In the genomic region with DNA sequence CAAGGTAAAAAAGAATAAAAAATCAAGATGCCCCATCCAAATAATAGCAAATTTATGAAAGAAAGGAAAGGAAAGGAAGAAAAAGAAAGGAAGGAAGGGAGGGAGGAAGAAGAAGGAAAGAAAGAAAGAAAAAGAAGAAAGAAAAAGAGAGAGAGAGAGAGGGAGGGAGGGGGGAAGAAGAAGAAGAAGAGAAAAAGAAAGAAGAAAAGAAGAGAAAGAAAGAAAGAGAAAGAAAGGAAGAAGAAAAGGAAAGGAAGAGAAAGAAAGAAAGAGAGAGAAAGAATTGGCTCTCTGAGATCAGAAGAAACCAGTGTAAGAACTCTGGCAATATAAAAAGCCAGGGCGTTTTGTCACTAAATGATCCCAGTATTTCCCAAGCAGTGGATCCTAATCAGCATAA, we compare ENCODE assay signal across 28 cellular contexts.
"Had no signal": no experiment of that assay in that cellular context is flagged by ENCODE, and none has a peak within 500 bp of the region (broad histone marks: within the 10 kb centered on the region; RNA-seq: fewer than 3 reads in every experiment).

No MANE protein-coding gene starts in this region.

- H3K9me3 Mint-ChIP-seq: activated CD4-positive, alpha-beta memory T cell treated with anti-CD3 and anti-CD28 coated beads, Interleukin-2, amount 10 ng/mL, durations not matched to agents 7 days and 5 days; activated CD4-positive, alpha-beta T cell treated with anti-CD3 and anti-CD28 coated beads, Interleukin-2, amount 10 ng/mL, durations not matched to agents 7 days and 5 days had no signal

- H3K4me1 ChIP-seq: ascending aorta, breast epithelium, colonic mucosa, esophagus squamous epithelium had no signal

- H3K27me3 ChIP-seq: ascending aorta, breast epithelium, cardiac muscle cell, colonic mucosa, esophagus squamous epithelium had no signal

- H3K36me3 ChIP-seq: ascending aorta, breast epithelium, cardiac muscle cell, colonic mucosa, esophagus squamous epithelium had no signal

- H3K27ac Mint-ChIP-seq: activated CD4-positive, alpha-beta memory T cell treated with anti-CD3 and anti-CD28 coated beads, Interleukin-2, amount 10 ng/mL, durations not matched to agents 7 days and 5 days; activated CD4-positive, alpha-beta T cell treated with anti-CD3 and anti-CD28 coated beads, Interleukin-2, amount 10 ng/mL, durations not matched to agents 7 days and 5 days; activated naive CD4-positive, alpha-beta T cell treated with anti-CD3 and anti-CD28 coated beads, Interleukin-2, amount 10 ng/mL, durations not matched to agents 7 days and 5 days; activated naive CD4-positive, alpha-beta T cell treated with anti-CD3 and anti-CD28 coated beads, Interleukin-2, amount 50 U/mL, for 72 hours; activated naive CD8-positive, alpha-beta T cell treated with anti-CD3 and anti-CD28 coated beads, Interleukin-2, amount 10 ng/mL, durations not matched to agents 7 days and 5 days; activated T-cell treated with anti-CD3 and anti-CD28 coated beads, Interleukin-2, amount 50 U/mL, for 24 hours; activated T-cell treated with anti-CD3 and anti-CD28 coated beads, Interleukin-2, amount 50 U/mL, for 72 hours; brain had no signal

- H3K4me3 ChIP-seq: ascending aorta, breast epithelium, cardiac muscle cell, colonic mucosa, esophagus squamous epithelium had no signal

- H3K9me3 ChIP-seq: ascending aorta, breast epithelium, colonic mucosa, esophagus squamous epithelium had no signal

- H3K27me3 Mint-ChIP-seq: activated CD4-positive, alpha-beta memory T cell treated with anti-CD3 and anti-CD28 coated beads, Interleukin-2, amount 10 ng/mL, durations not matched to agents 7 days and 5 days; activated CD4-positive, alpha-beta T cell treated with anti-CD3 and anti-CD28 coated beads, Interleukin-2, amount 10 ng/mL, durations not matched to agents 7 days and 5 days; activated naive CD4-positive, alpha-beta T cell treated with anti-CD3 and anti-CD28 coated beads, Interleukin-2, amount 10 ng/mL, durations not matched to agents 7 days and 5 days; activated naive CD8-positive, alpha-beta T cell treated with anti-CD3 and anti-CD28 coated beads, Interleukin-2, amount 10 ng/mL, durations not matched to agents 7 days and 5 days; activated T-cell treated with anti-CD3 and anti-CD28 coated beads, Interleukin-2, amount 50 U/mL, for 24 hours; brain had no signal

- H3K36me3 Mint-ChIP-seq: activated naive CD4-positive, alpha-beta T cell treated with anti-CD3 and anti-CD28 coated beads, Interleukin-2, amount 10 ng/mL, durations not matched to agents 7 days and 5 days; activated naive CD4-positive, alpha-beta T cell treated with anti-CD3 and anti-CD28 coated beads, Interleukin-2, amount 50 U/mL, for 72 hours; activated naive CD8-positive, alpha-beta T cell treated with anti-CD3 and anti-CD28 coated beads, Interleukin-2, amount 10 ng/mL, durations not matched to agents 7 days and 5 days; brain had no signal

- FAIRE-seq: endometrium, endothelial cell of umbilical vein had no signal

- DNase-seq: activated CD4-positive, alpha-beta memory T cell treated with anti-CD3 and anti-CD28 coated beads, Interleukin-2, amount 10 ng/mL, durations not matched to agents 7 days and 5 days; activated CD4-positive, alpha-beta T cell treated with anti-CD3 and anti-CD28 coated beads for 1 hour; activated CD4-positive, alpha-beta T cell treated with anti-CD3 and anti-CD28 coated beads for 4 hours; activated CD4-positive, alpha-beta T cell treated with anti-CD3 and anti-CD28 coated beads, Interleukin-2, amount 10 ng/mL, durations not matched to agents 7 days and 5 days; activated CD4-positive, alpha-beta T cell treated with anti-CD3 and anti-CD28 coated beads, Interleukin-2, amount 50 U/mL, for 4 hours; activated CD8-positive, alpha-beta memory T cell treated with anti-CD3 and anti-CD28 coated beads, Interleukin-2, amount 50 U/mL, for 48 hours; activated gamma-delta T cell; activated naive CD4-positive, alpha-beta T cell; activated naive CD4-positive, alpha-beta T cell treated with anti-CD3 and anti-CD28 coated beads, Interleukin-2, amount 10 ng/mL, durations not matched to agents 7 days and 5 days; activated naive CD8-positive, alpha-beta T cell treated with anti-CD3 and anti-CD28 coated beads, Interleukin-2, amount 10 ng/mL, durations not matched to agents 7 days and 5 days; activated T-cell treated with anti-CD3 and anti-CD28 coated beads for 4 hours; activated T-cell treated with anti-CD3 and anti-CD28 coated beads, Interleukin-2, amount 50 U/mL, for 24 hours; activated T-cell treated with anti-CD3 and anti-CD28 coated beads, Interleukin-2, amount 50 U/mL, for 72 hours; central memory CD4-positive, alpha-beta T cell; cerebellar nuclear complex; colonic mucosa; effector CD8-positive, alpha-beta T cell; esophagus squamous epithelium; foreskin melanocyte; head of caudate nucleus had no signal

- H3K27ac ChIP-seq: ascending aorta, breast epithelium, cardiac muscle cell, colonic mucosa, epithelial cell of prostate, esophagus squamous epithelium had no signal

- H3K4me3 Mint-ChIP-seq: activated CD4-positive, alpha-beta memory T cell treated with anti-CD3 and anti-CD28 coated beads, Interleukin-2, amount 10 ng/mL, durations not matched to agents 7 days and 5 days; activated CD4-positive, alpha-beta T cell treated with anti-CD3 and anti-CD28 coated beads, Interleukin-2, amount 10 ng/mL, durations not matched to agents 7 days and 5 days; activated naive CD4-positive, alpha-beta T cell treated with anti-CD3 and anti-CD28 coated beads, Interleukin-2, amount 10 ng/mL, durations not matched to agents 7 days and 5 days; activated naive CD8-positive, alpha-beta T cell treated with anti-CD3 and anti-CD28 coated beads, Interleukin-2, amount 10 ng/mL, durations not matched to agents 7 days and 5 days; activated T-cell treated with anti-CD3 and anti-CD28 coated beads, Interleukin-2, amount 50 U/mL, for 24 hours; activated T-cell treated with anti-CD3 and anti-CD28 coated beads, Interleukin-2, amount 50 U/mL, for 72 hours; brain had no signal

- H3K4me1 Mint-ChIP-seq: activated CD4-positive, alpha-beta memory T cell treated with anti-CD3 and anti-CD28 coated beads, Interleukin-2, amount 10 ng/mL, durations not matched to agents 7 days and 5 days; activated CD4-positive, alpha-beta T cell treated with anti-CD3 and anti-CD28 coated beads, Interleukin-2, amount 10 ng/mL, durations not matched to agents 7 days and 5 days; activated naive CD4-positive, alpha-beta T cell treated with anti-CD3 and anti-CD28 coated beads, Interleukin-2, amount 10 ng/mL, durations not matched to agents 7 days and 5 days; activated naive CD8-positive, alpha-beta T cell treated with anti-CD3 and anti-CD28 coated beads, Interleukin-2, amount 10 ng/mL, durations not matched to agents 7 days and 5 days; brain had no signal

- ATAC-seq: activated naive CD4-positive, alpha-beta T cell treated with anti-CD3 and anti-CD28 coated beads, Interleukin-2, amount 50 U/mL, for 72 hours; activated T-cell treated with anti-CD3 and anti-CD28 coated beads, Interleukin-2, amount 50 U/mL, for 72 hours had no signal
